Comparison of ENCODE assay signal across 28 cellular contexts in the genomic region with DNA sequence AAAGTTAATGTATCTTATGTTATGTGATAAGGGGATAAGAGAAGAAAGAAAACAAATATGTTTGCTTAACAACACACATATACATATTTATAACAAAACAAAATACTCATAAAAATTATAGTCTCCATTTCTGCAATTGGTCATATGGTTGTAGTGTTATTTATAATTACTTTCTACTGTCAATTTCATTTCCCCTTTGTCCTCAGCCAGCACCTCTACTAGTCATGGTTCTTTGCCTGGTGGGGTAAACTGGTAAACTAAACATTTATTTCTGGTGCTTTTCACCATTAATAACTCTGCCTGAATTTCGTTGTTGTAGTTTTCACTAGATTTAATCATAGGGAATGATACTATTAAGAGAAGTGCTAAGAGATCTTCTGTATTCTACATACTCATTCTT.
"Had no signal": no experiment of that assay in that cellular context is flagged by ENCODE, and none has a peak within 500 bp of the region (broad histone marks: within the 10 kb centered on the region; RNA-seq: fewer than 3 reads in every experiment).

No MANE protein-coding gene starts in this region.

- H3K9me3 Mint-ChIP-seq: activated naive CD8-positive, alpha-beta T cell treated with anti-CD3 and anti-CD28 coated beads, Interleukin-2, amount 10 ng/mL, durations not matched to agents 7 days and 5 days; T-helper 1 cell treated with Interleukin-12 subunit alpha and Interleukin-12 subunit beta and Interleukin-4 antibody, amounts not matched to agents 30 μg/mL and 1 μg/mL, for 36 hours; WTC11 had no signal

- H3K27ac ChIP-seq: adrenal gland, coronary artery, Peyer's patch, RWPE1, SJCRH30 had no signal

- H3K4me3 Mint-ChIP-seq: activated CD8-positive, alpha-beta T cell treated with anti-CD3 and anti-CD28 coated beads, Interleukin-2, amount 10 ng/mL, durations not matched to agents 7 days and 5 days; activated naive CD8-positive, alpha-beta T cell treated with anti-CD3 and anti-CD28 coated beads, Interleukin-2, amount 10 ng/mL, durations not matched to agents 7 days and 5 days; T-helper 1 cell treated with Interleukin-12 subunit alpha and Interleukin-12 subunit beta and Interleukin-4 antibody, amounts not matched to agents 30 μg/mL and 1 μg/mL, for 36 hours; WTC11 had no signal

- H3K4me1 Mint-ChIP-seq: activated naive CD8-positive, alpha-beta T cell treated with anti-CD3 and anti-CD28 coated beads, Interleukin-2, amount 10 ng/mL, durations not matched to agents 7 days and 5 days had no signal

- ATAC-seq: activated CD8-positive, alpha-beta T cell treated with anti-CD3 and anti-CD28 coated beads, Interleukin-2, amount 10 ng/mL, durations not matched to agents 7 days and 5 days; WTC11 had no signal

- H3K9me3 ChIP-seq: adrenal gland, Peyer's patch, SJCRH30, SK-N-SH had no signal

- H3K4me3 ChIP-seq: adrenal gland, coronary artery, Peyer's patch, SJCRH30 had no signal

- H3K27ac Mint-ChIP-seq: activated CD8-positive, alpha-beta T cell treated with anti-CD3 and anti-CD28 coated beads, Interleukin-2, amount 10 ng/mL, durations not matched to agents 7 days and 5 days; activated naive CD8-positive, alpha-beta T cell treated with anti-CD3 and anti-CD28 coated beads, Interleukin-2, amount 10 ng/mL, durations not matched to agents 7 days and 5 days; T-helper 1 cell treated with Interleukin-12 subunit alpha and Interleukin-12 subunit beta and Interleukin-4 antibody, amounts not matched to agents 30 μg/mL and 1 μg/mL, for 36 hours; WTC11 had no signal

- H3K36me3 ChIP-seq: adrenal gland, Peyer's patch, SJCRH30 had no signal

- DNase-seq: activated CD4-positive, alpha-beta T cell treated with anti-CD3 and anti-CD28 coated beads for 48 hours; activated CD4-positive, alpha-beta T cell treated with anti-CD3 and anti-CD28 coated beads, Interleukin-2, amount 50 U/mL, for 4 hours; activated CD4-positive, CD25-positive, alpha-beta regulatory T cell treated with anti-CD3 and anti-CD28 coated beads, Interleukin-2, amount 50 U/mL, for 72 hours; activated CD8-positive, alpha-beta memory T cell treated with anti-CD3 and anti-CD28 coated beads, Interleukin-2, amount 50 U/mL, for 48 hours; activated CD8-positive, alpha-beta T cell treated with anti-CD3 and anti-CD28 coated beads, Interleukin-2, amount 10 ng/mL, durations not matched to agents 7 days and 5 days; activated naive CD4-positive, alpha-beta T cell treated with anti-CD3 and anti-CD28 coated beads, Interleukin-2, amount 50 U/mL, for 16 hours; activated naive CD8-positive, alpha-beta T cell treated with anti-CD3 and anti-CD28 coated beads, Interleukin-2, amount 10 ng/mL, durations not matched to agents 7 days and 5 days; activated T-cell treated with anti-CD3 and anti-CD28 coated beads, Interleukin-2, amount 50 U/mL, for 1 hour; adrenal gland; anterior cingulate cortex; central memory CD4-positive, alpha-beta T cell; NCI-H1092 treated with DMSO at 0.1 percent for 48 hours; NCI-H1436; NCI-H1694 treated with DMSO at 0.1 percent for 48 hours; NCI-H2029 treated with DMSO at 0.1 percent for 48 hours; NCI-H345; NCI-H510A; NCI-H69; NK-92 treated with Interleukin-12 subunit alpha and Interleukin-12 subunit beta, amount 100 ng/mL, for 24 hours; OCI-M1; Peyer's patch; Right ventricle myocardium superior; SJCRH30; SK-N-SH had no signal

- H3K36me3 Mint-ChIP-seq: activated naive CD8-positive, alpha-beta T cell treated with anti-CD3 and anti-CD28 coated beads, Interleukin-2, amount 10 ng/mL, durations not matched to agents 7 days and 5 days; WTC11 had no signal

- H3K4me1 ChIP-seq: adrenal gland, Peyer's patch, SJCRH30 had no signal

- H3K9ac ChIP-seq: SK-N-SH had no signal

- H3K27me3 ChIP-seq: adrenal gland, Peyer's patch, SJCRH30 had no signal
